ENCODE assay signal across 19 cellular contexts in the genomic region with DNA sequence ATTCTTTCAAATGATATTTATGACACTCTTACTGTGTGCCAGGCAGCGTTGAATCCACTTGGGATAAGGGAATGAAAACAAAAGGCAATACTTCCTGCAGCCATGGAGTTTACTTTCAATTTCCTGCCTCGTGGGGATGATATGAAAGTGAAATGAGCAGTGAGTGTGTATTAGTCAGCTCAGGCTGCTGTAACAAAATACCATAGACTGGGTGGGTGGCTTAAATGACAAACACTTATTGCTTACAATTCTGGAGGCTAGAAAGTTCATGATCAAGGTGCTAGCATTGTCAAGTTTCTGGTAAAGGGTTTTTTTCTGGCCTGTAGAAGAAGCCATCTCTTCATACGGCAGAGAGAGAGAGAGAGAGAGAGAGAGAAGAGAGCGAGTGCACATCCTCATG. TPM values are rescaled to one million over a fixed set of nuclear protein-coding genes. Genes with fewer than 3 reads are reported as not detected.
A peak's percentile ranks its signal among the peaks of the same experiment; 100 is the strongest.
DNase-seq lines count a peak whose midpoint lies in the region; ATAC-seq, FAIRE-seq and TF ChIP-seq lines count a peak whose summit lies in the region.
"Had no signal": no experiment of that assay in that cellular context is flagged by ENCODE, and none has a peak within 500 bp of the region (broad histone marks: within the 10 kb centered on the region; RNA-seq: fewer than 3 reads in every experiment).

No MANE protein-coding gene starts in this region.

- TF ChIP-seq RAD21 in K562 (CRISPR knock-in tag; conservative IDR thresholded peaks at IDR 0.05 in 1 of 2, IDR thresholded peaks at IDR 0.05 in 1 of 2), result no peak

- peak overlapping the region; percentile 65 for H3K27ac ChIP-seq in OCI-LY7 (ENCODE audit: low read depth, low read length, poor library complexity, severe bottlenecking)
- H3K27ac ChIP-seq in K562 (ENCODE audit: extremely low read depth, low read depth, low read length), result no peak overlapping the region
- H3K27ac ChIP-seq: BLaER1 treated with 17β-estradiol and CSF1 and Interleukin-3, amounts not matched to agents 10 nM and 100 nM had no signal

- H3K36me3 ChIP-seq in OCI-LY7 (ENCODE audit: insufficient read depth, low read length), result peaks cover 15% of the 10 kb centered on the region; the same call in 1 of the 2 replicates
- no peaks in the 10 kb centered on the region for H3K36me3 ChIP-seq in K562 (ENCODE audit: control insufficient read depth, insufficient read depth, low read length)
- H3K36me3 ChIP-seq: BLaER1 treated with 17β-estradiol and CSF1 and Interleukin-3, amounts not matched to agents 10 nM and 100 nM had no signal

- H3K27me3 Mint-ChIP-seq in activated T-cell treated with anti-CD3 and anti-CD28 coated beads, Interleukin-2, amount 50 U/mL, for 24 hours, result peaks cover 10% of the 10 kb centered on the region
- no peaks in the 10 kb centered on the region for H3K27me3 Mint-ChIP-seq in activated naive CD4-positive, alpha-beta T cell treated with anti-CD3 and anti-CD28 coated beads, Interleukin-2, amount 10 ng/mL, durations not matched to agents 7 days and 5 days
- peaks cover 4% of the 10 kb centered on the region for H3K27me3 Mint-ChIP-seq in nephron progenitor cell (ENCODE audit: low read depth, poor library complexity)

- TF ChIP-seq POLR2A in K562 (conservative IDR thresholded peaks at IDR 0.05), result no peak

- H3K4me1 ChIP-seq in OCI-LY7 (ENCODE audit: insufficient read depth, low read length, poor library complexity, severe bottlenecking) (peaks cover 43% of the 10 kb centered on the region), K562 (replicated peaks in 1 of 2; ENCODE audit: control insufficient read depth in 2 of 2, insufficient read depth in 2 of 2, low read length in 2 of 2) (no peaks in the 10 kb centered on the region)

- peak overlapping the region; percentile 73; the same call in 1 of the 2 replicates for H2AFZ ChIP-seq in OCI-LY7 (ENCODE audit: low read length)
- H2AFZ ChIP-seq in K562 (ENCODE audit: low read depth, low read length), result no peak overlapping the region

- peaks cover 45% of the 10 kb centered on the region for H3K4me1 Mint-ChIP-seq in activated T-cell treated with anti-CD3 and anti-CD28 coated beads, Interleukin-2, amount 50 U/mL, for 24 hours (ENCODE audit: low read depth)
- peaks cover 21% of the 10 kb centered on the region for H3K4me1 Mint-ChIP-seq in activated naive CD4-positive, alpha-beta T cell treated with anti-CD3 and anti-CD28 coated beads, Interleukin-2, amount 10 ng/mL, durations not matched to agents 7 days and 5 days
- H3K4me1 Mint-ChIP-seq in nephron progenitor cell, result peaks cover 17% of the 10 kb centered on the region

- H3K9me3 Mint-ChIP-seq in activated T-cell treated with anti-CD3 and anti-CD28 coated beads, Interleukin-2, amount 50 U/mL, for 24 hours, result peaks cover 20% of the 10 kb centered on the region
- peaks cover 20% of the 10 kb centered on the region for H3K9me3 Mint-ChIP-seq in activated naive CD4-positive, alpha-beta T cell treated with anti-CD3 and anti-CD28 coated beads, Interleukin-2, amount 10 ng/mL, durations not matched to agents 7 days and 5 days
- peaks cover 48% of the 10 kb centered on the region for H3K9me3 Mint-ChIP-seq in nephron progenitor cell

- H3K36me3 Mint-ChIP-seq in activated T-cell treated with anti-CD3 and anti-CD28 coated beads, Interleukin-2, amount 50 U/mL, for 24 hours (ENCODE audit: low read depth), result peaks cover 57% of the 10 kb centered on the region
- H3K36me3 Mint-ChIP-seq in activated naive CD4-positive, alpha-beta T cell treated with anti-CD3 and anti-CD28 coated beads, Interleukin-2, amount 10 ng/mL, durations not matched to agents 7 days and 5 days, result peaks cover 34% of the 10 kb centered on the region
- peaks cover 93% of the 10 kb centered on the region for H3K36me3 Mint-ChIP-seq in nephron progenitor cell (ENCODE audit: low read depth)
- H3K36me3 Mint-ChIP-seq: CD8-positive, alpha-beta T cell had no signal

- H3K79me2 ChIP-seq in OCI-LY7 (ENCODE audit: insufficient read depth, low read depth, low read length) (no peaks in the 10 kb centered on the region), K562 (ENCODE audit: control insufficient read depth, insufficient read depth, low read length) (no peaks in the 10 kb centered on the region)

- ATAC-seq in K562, result no peak
- ATAC-seq: CD8-positive, alpha-beta T cell; GM12878 had no signal

- FAIRE-seq in K562 (lab: Jason Lieb, UNC), result no peak
- FAIRE-seq: GM12878, GM19239, H1 had no signal

- H3K4me3 ChIP-seq in OCI-LY7 (ENCODE audit: low read depth, low read length, poor library complexity, severe bottlenecking) (peak overlapping the region; percentile 12), K562 (no peak overlapping the region)
- H3K4me3 ChIP-seq: BLaER1 treated with 17β-estradiol and CSF1 and Interleukin-3, amounts not matched to agents 10 nM and 100 nM; GM12878 had no signal

- H3K9me3 ChIP-seq in OCI-LY7 (ENCODE audit: low read length), result peaks cover 43% of the 10 kb centered on the region
- H3K9me3 ChIP-seq in K562 (replicated peaks; ENCODE audit: control insufficient read depth, insufficient read depth, low read depth, low read length), result no peaks in the 10 kb centered on the region

- DNase-seq in activated T-cell treated with anti-CD3 and anti-CD28 coated beads, Interleukin-2, amount 50 U/mL, for 24 hours, result no peak
- no peak for DNase-seq in activated T-cell treated with anti-CD3 and anti-CD28 coated beads, Interleukin-2, amount 50 U/mL, for 1 hour
- DNase-seq in activated naive CD4-positive, alpha-beta T cell treated with anti-CD3 and anti-CD28 coated beads, Interleukin-2, amount 10 ng/mL, durations not matched to agents 7 days and 5 days, result no peak
- DNase-seq in activated naive CD4-positive, alpha-beta T cell (lab: John Stamatoyannopoulos, UW), result no peak
- DNase-seq in OCI-LY7 (ENCODE audit: low spot score) (no peak), K562 (ENCODE audit: extremely low read depth in 1 of 4, low spot score in 3 of 4) (no peak), nephron progenitor cell (no peak)
- DNase-seq: Calu3; CD8-positive, alpha-beta T cell; DMS79 treated with DMSO at 0.1 percent for 48 hours; EL; H9 had no signal

- TF ChIP-seq CTCF in OCI-LY7 (conservative IDR thresholded peaks at IDR 0.05; ENCODE audit: low read length) (no peak), K562 (IDR thresholded peaks at IDR 0.05 in 2 of 3, conservative IDR thresholded peaks at IDR 0.05 in 1 of 3; ENCODE audit: insufficient read depth in 2 of 3, low read depth in 1 of 3, low read length in 3 of 3) (no peak), nephron progenitor cell (IDR thresholded peaks at IDR 0.05) (no peak)

- intact Hi-C loops in OCI-LY7 (cut with micrococcal nuclease; ENCODE audit: unreplicated experiment) (no loop called here), K562 (cut with micrococcal nuclease) (no loop called here)

- CTCF ChIA-PET in activated naive CD4-positive, alpha-beta T cell treated with anti-CD3 and anti-CD28 coated beads, Interleukin-2, amount 10 ng/mL, durations not matched to agents 7 days and 5 days (lab: Charles Lee), result interaction anchor here (0.6 to 1.0 kb wide), 3 partner anchors 8 to 203 kb away, joined by 3 to 4 read pairs (median 4); no protein-coding TSS in a partner anchor
- CTCF ChIA-PET in OCI-LY7 (lab: Charles Lee; ENCODE audit: unreplicated experiment), result no interaction called here
- CTCF ChIA-PET in K562 (lab: Yijun Ruan, JAX; ENCODE audit: low intra/inter-chr PET ratio), result no interaction called here

- peak overlapping the region; percentile 56 for H3K27ac Mint-ChIP-seq in activated T-cell treated with anti-CD3 and anti-CD28 coated beads, Interleukin-2, amount 50 U/mL, for 24 hours
- peak overlapping the region; percentile 51 for H3K27ac Mint-ChIP-seq in activated naive CD4-positive, alpha-beta T cell treated with anti-CD3 and anti-CD28 coated beads, Interleukin-2, amount 10 ng/mL, durations not matched to agents 7 days and 5 days
- no peak overlapping the region for H3K27ac Mint-ChIP-seq in nephron progenitor cell
- H3K27ac Mint-ChIP-seq: B cell; CD8-positive, alpha-beta T cell; H9 had no signal

- 0% methylated on average over 4 of the region's 4 CpGs for WGBS in K562 (ENCODE audit: insufficient coverage, low coverage, missing lambda C conversion rate)

- in situ Hi-C loops in K562 (cut with MboI), result no loop called here

- POLR2A ChIA-PET in OCI-LY7 (lab: Charles Lee) (interaction anchor here (0.9 to 2.4 kb wide), 5 partner anchors 11 to 102 kb away, joined by 3 to 36 read pairs (median 5); no protein-coding TSS in a partner anchor), K562 (lab: Yijun Ruan, JAX) (interaction anchor here (0.7 to 1.2 kb wide), 2 partner anchors 8 to 945 kb away, joined by 3 to 4 read pairs; no protein-coding TSS in a partner anchor)

- no peak overlapping the region for H3K9ac ChIP-seq in K562 (ENCODE audit: insufficient read depth in 1 of 2, low read depth in 2 of 2, low read length in 2 of 2)
- H3K9ac ChIP-seq: BLaER1 treated with 17β-estradiol and CSF1 and Interleukin-3, amounts not matched to agents 10 nM and 100 nM had no signal

- no TSS peak for BruUV-seq in OCI-LY7 (replicated peaks; lab: Mats Ljungman, UMichigan)
- no TSS peak for BruUV-seq in K562 (replicated peaks; lab: Mats Ljungman, UMichigan)

- H3K4me2 ChIP-seq in OCI-LY7 (ENCODE audit: low read length) (peak overlapping the region; percentile 57), K562 (ENCODE audit: insufficient read depth, low read length) (no peak overlapping the region)

- H3K9me2 ChIP-seq in OCI-LY7 (ENCODE audit: insufficient read depth, low read length), result no peaks in the 10 kb centered on the region

- H3K4me3 Mint-ChIP-seq in activated T-cell treated with anti-CD3 and anti-CD28 coated beads, Interleukin-2, amount 50 U/mL, for 24 hours, result no peak overlapping the region
- H3K4me3 Mint-ChIP-seq in activated naive CD4-positive, alpha-beta T cell treated with anti-CD3 and anti-CD28 coated beads, Interleukin-2, amount 10 ng/mL, durations not matched to agents 7 days and 5 days, result no peak overlapping the region
- H3K4me3 Mint-ChIP-seq in nephron progenitor cell, result no peak overlapping the region
- H3K4me3 Mint-ChIP-seq: B cell; CD8-positive, alpha-beta T cell; H9 had no signal

- TF ChIP-seq EP300 in K562 (IDR thresholded peaks at IDR 0.05; ENCODE audit: low read length), result no peak

- H4K20me1 ChIP-seq in OCI-LY7 (ENCODE audit: insufficient read depth, low read length), result no peaks in the 10 kb centered on the region
- no peaks in the 10 kb centered on the region for H4K20me1 ChIP-seq in K562 (replicated peaks; ENCODE audit: control insufficient read depth, insufficient read depth, low read length)
- H4K20me1 ChIP-seq: BLaER1 treated with 17β-estradiol and CSF1 and Interleukin-3, amounts not matched to agents 10 nM and 100 nM had no signal

- peaks cover 0 to 9% of the 10 kb centered on the region in 2 experiments; a peak in 1 of 5 replicates for H3K27me3 ChIP-seq in K562 (ENCODE audit: control insufficient read depth in 2 of 2, insufficient read depth in 2 of 2, low read length in 2 of 2)
- H3K27me3 ChIP-seq: BLaER1 treated with 17β-estradiol and CSF1 and Interleukin-3, amounts not matched to agents 10 nM and 100 nM had no signal

- no peaks in the 10 kb centered on the region for H3K9me1 ChIP-seq in K562 (ENCODE audit: control insufficient read depth, insufficient read depth, low read length)

RNA-seq across cellular contexts. Expression of gene TSHZ2, which starts 41.7 kb away (rescaled TPM):
- total RNA-seq in OCI-LY7 (2014; rRNA removed; shearing (Covaris generic)), result not detected in 2 replicates
- not detected in 2 replicates for total RNA-seq in OCI-LY7 (2022)
- 0.12 and 0.23 TPM in 2 replicates for total RNA-seq in K562 (2011; cell fraction: chromatin; rRNA removed; ENCODE audit: low replicate concordance)
- 0.17 and 0.26 TPM in 2 replicates for total RNA-seq in K562 (2011; cell fraction: nucleolus; rRNA removed)
- total RNA-seq in K562 (2011; cell fraction: nucleoplasm; rRNA removed), result 0.69 TPM in 1 of 2 replicates, not detected in the other
- 0.05 TPM in 1 of 2 replicates, not detected in the other for total RNA-seq in K562 (2014; rRNA removed)
- not detected in 2 replicates for total RNA-seq in K562 (2014; rRNA removed; fragmentation: Illumina TruSeq; extraction: Trizol)
- total RNA-seq in K562 (2015; rRNA removed; fragmentation: Illumina TruSeq; extraction: Trizol), result 0.07 TPM in 1 of 2 replicates, not detected in the other
- total RNA-seq in K562 (2021), result 0.11 and 0.20 TPM in 2 replicates
- not detected in 2 replicates for polyA plus RNA-seq in K562 (2011; rRNA removed)
- not detected in 2 replicates for polyA plus RNA-seq in K562 (2011; cell fraction: cytosol; rRNA removed)
- 0.04 TPM in 1 of 2 replicates, not detected in the other for polyA plus RNA-seq in K562 (2011; cell fraction: nucleus; rRNA removed)
- polyA plus RNA-seq in K562 (2012), result 0.04 and 0.10 TPM in 2 replicates
- 0.03 TPM in 1 of 2 replicates, not detected in the other for polyA plus RNA-seq in K562 (2014; fragmentation: Illumina TruSeq; extraction: Trizol)
- under 1 TPM in 1 of 2 experiments, not detected in 1; 0.03 TPM for polyA plus RNA-seq in K562 (2014; fragmentation: Nextera tagmentation; extraction: Ambion mirVana)
- polyA plus RNA-seq in K562 (2014; rRNA removed), result 0.01 TPM in 1 of 2 replicates, not detected in the other
- polyA minus RNA-seq in K562 (2011; rRNA and poly(A)+ RNA removed), result not detected in 2 replicates
- not detected in 2 replicates for polyA minus RNA-seq in K562 (2011; cell fraction: cytosol; rRNA and poly(A)+ RNA removed)
- polyA minus RNA-seq in K562 (2011; cell fraction: nucleus; rRNA and poly(A)+ RNA removed), result not detected in 2 replicates
- total RNA-seq: A172, Calu3, G401 had no signal
